Comparison of ENCODE assay signal across 35 cellular contexts in genomic region chr7:73599151-73599882, GRCh38. TPM values are rescaled to one million over a fixed set of nuclear protein-coding genes. Genes with fewer than 3 reads are reported as not detected.
"Had no signal": no experiment of that assay in that cellular context is flagged by ENCODE, and none has a peak within 500 bp of the region (broad histone marks: within the 10 kb centered on the region; RNA-seq: fewer than 3 reads in every experiment).

No MANE protein-coding gene starts in this region.

- H3K4me1 Mint-ChIP-seq: activated CD4-positive, alpha-beta T cell treated with anti-CD3 and anti-CD28 coated beads for 36 hours; activated CD4-positive, alpha-beta T cell treated with anti-CD3 and anti-CD28 coated beads, Interleukin-2, amount 10 ng/mL, durations not matched to agents 7 days and 5 days; activated naive CD8-positive, alpha-beta T cell treated with anti-CD3 and anti-CD28 coated beads for 36 hours; activated T-helper 17 cell treated with anti-CD3 and anti-CD28 coated beads, Interleukin-2, amount 50 U/mL, for 72 hours had no signal

- H3K27ac Mint-ChIP-seq: activated CD4-positive, alpha-beta memory T cell treated with anti-CD3 and anti-CD28 coated beads for 36 hours; activated CD4-positive, alpha-beta T cell treated with anti-CD3 and anti-CD28 coated beads for 36 hours; activated CD4-positive, alpha-beta T cell treated with anti-CD3 and anti-CD28 coated beads, Interleukin-2, amount 10 ng/mL, durations not matched to agents 7 days and 5 days; activated naive CD8-positive, alpha-beta T cell treated with anti-CD3 and anti-CD28 coated beads for 36 hours; activated T-cell treated with anti-CD3 and anti-CD28 coated beads, Interleukin-2, amount 50 U/mL, for 72 hours; activated T-helper 17 cell treated with anti-CD3 and anti-CD28 coated beads, Interleukin-2, amount 50 U/mL, for 72 hours; T-helper 1 cell treated with Interleukin-12 subunit alpha and Interleukin-12 subunit beta and Interleukin-4 antibody, amounts not matched to agents 30 μg/mL and 1 μg/mL, for 36 hours; T-helper 2 cell treated with Interferon-gamma antibody and Interleukin-4, amounts not matched to agents 5 μg/mL and 100 μg/mL, for 36 hours; WTC11 had no signal

- DNase-seq: activated CD4-positive, alpha-beta memory T cell treated with anti-CD3 and anti-CD28 coated beads for 36 hours; activated CD4-positive, alpha-beta T cell treated with anti-CD3 and anti-CD28 coated beads for 36 hours; activated CD4-positive, alpha-beta T cell treated with anti-CD3 and anti-CD28 coated beads, Interleukin-2, amount 10 ng/mL, durations not matched to agents 7 days and 5 days; activated effector memory CD4-positive, alpha-beta T cell treated with anti-CD3 and anti-CD28 coated beads, Interleukin-2, amount 50 U/mL, for 16 hours; activated naive CD4-positive, alpha-beta T cell; activated naive CD4-positive, alpha-beta T cell treated with anti-CD3 and anti-CD28 coated beads, Interleukin-2, amount 50 U/mL, for 16 hours; activated naive CD8-positive, alpha-beta T cell treated with anti-CD3 and anti-CD28 coated beads for 36 hours; activated T-cell treated with anti-CD3 and anti-CD28 coated beads, Interleukin-2, amount 50 U/mL, for 1 hour; activated T-cell treated with anti-CD3 and anti-CD28 coated beads, Interleukin-2, amount 50 U/mL, for 72 hours; amniotic stem cell; aorta; brain microvascular endothelial cell; central memory CD4-positive, alpha-beta T cell; MM.1S; NCI-H1092 treated with DMSO at 0.1 percent for 48 hours; NCI-H1417; NCI-H146; NCI-H187; NCI-H2029 treated with DMSO at 0.1 percent for 48 hours; NCI-H2107; NCI-H2171; NCI-H510A; NCI-H526; NCI-H748 treated with DMSO at 0.1 percent for 48 hours; NK-92 treated with Interleukin-12 subunit alpha and Interleukin-12 subunit beta, amount 100 ng/mL, for 24 hours; PC-3; Right ventricle myocardium superior had no signal

- H3K27ac ChIP-seq: brain microvascular endothelial cell, KMS-11, RWPE1 had no signal

- H3K36me3 ChIP-seq: brain microvascular endothelial cell had no signal

- H3K9me3 Mint-ChIP-seq: activated CD4-positive, alpha-beta memory T cell treated with anti-CD3 and anti-CD28 coated beads for 36 hours; activated CD4-positive, alpha-beta T cell treated with anti-CD3 and anti-CD28 coated beads, Interleukin-2, amount 10 ng/mL, durations not matched to agents 7 days and 5 days; activated naive CD8-positive, alpha-beta T cell treated with anti-CD3 and anti-CD28 coated beads for 36 hours; activated T-cell treated with anti-CD3 and anti-CD28 coated beads, Interleukin-2, amount 50 U/mL, for 72 hours; activated T-helper 17 cell treated with anti-CD3 and anti-CD28 coated beads, Interleukin-2, amount 50 U/mL, for 72 hours; T-helper 1 cell treated with Interleukin-12 subunit alpha and Interleukin-12 subunit beta and Interleukin-4 antibody, amounts not matched to agents 30 μg/mL and 1 μg/mL, for 36 hours; T-helper 2 cell treated with Interferon-gamma antibody and Interleukin-4, amounts not matched to agents 5 μg/mL and 100 μg/mL, for 36 hours; WTC11 had no signal

- H3K36me3 Mint-ChIP-seq: activated CD4-positive, alpha-beta memory T cell treated with anti-CD3 and anti-CD28 coated beads for 36 hours; activated naive CD8-positive, alpha-beta T cell treated with anti-CD3 and anti-CD28 coated beads for 36 hours; WTC11 had no signal

- ATAC-seq: activated CD4-positive, CD25-positive, alpha-beta regulatory T cell treated with anti-CD3 and anti-CD28 coated beads, Interleukin-2, amount 50 U/mL, for 24 hours; PC-3; WTC11 had no signal

- H3K4me3 Mint-ChIP-seq: activated CD4-positive, alpha-beta memory T cell treated with anti-CD3 and anti-CD28 coated beads for 36 hours; activated CD4-positive, alpha-beta T cell treated with anti-CD3 and anti-CD28 coated beads for 36 hours; activated CD4-positive, alpha-beta T cell treated with anti-CD3 and anti-CD28 coated beads, Interleukin-2, amount 10 ng/mL, durations not matched to agents 7 days and 5 days; activated naive CD8-positive, alpha-beta T cell treated with anti-CD3 and anti-CD28 coated beads for 36 hours; activated T-cell treated with anti-CD3 and anti-CD28 coated beads, Interleukin-2, amount 50 U/mL, for 72 hours; activated T-helper 17 cell treated with anti-CD3 and anti-CD28 coated beads, Interleukin-2, amount 50 U/mL, for 72 hours; T-helper 1 cell treated with Interleukin-12 subunit alpha and Interleukin-12 subunit beta and Interleukin-4 antibody, amounts not matched to agents 30 μg/mL and 1 μg/mL, for 36 hours; T-helper 2 cell treated with Interferon-gamma antibody and Interleukin-4, amounts not matched to agents 5 μg/mL and 100 μg/mL, for 36 hours; WTC11 had no signal

RNA-seq across cellular contexts. Expression of gene MLXIPL, which starts 25.0 kb away (rescaled TPM):
- total RNA-seq: activated CD4-positive, alpha-beta memory T cell treated with anti-CD3 and anti-CD28 coated beads for 36 hours; activated CD4-positive, alpha-beta T cell treated with anti-CD3 and anti-CD28 coated beads for 36 hours; activated CD4-positive, alpha-beta T cell treated with anti-CD3 and anti-CD28 coated beads, Interleukin-2, amount 10 ng/mL, durations not matched to agents 7 days and 5 days; activated CD8-positive, alpha-beta memory T cell treated with anti-CD3 and anti-CD28 coated beads for 36 hours; activated naive CD8-positive, alpha-beta T cell treated with anti-CD3 and anti-CD28 coated beads for 36 hours; activated T-helper 17 cell treated with anti-CD3 and anti-CD28 coated beads, Interleukin-2, amount 50 U/mL, for 72 hours had no signal
